In genomic region chr10:43748560-43748959, GRCh38 we compare ENCODE assay signal across 9 cellular contexts.
"Had no signal": no experiment of that assay in that cellular context is flagged by ENCODE, and none has a peak within 500 bp of the region (broad histone marks: within the 10 kb centered on the region; RNA-seq: fewer than 3 reads in every experiment).

No MANE protein-coding gene starts in this region.

- H3K4me3 Mint-ChIP-seq: H9, IgD-negative memory B cell had no signal

- H3K4me3 ChIP-seq: GM23248 had no signal

- H3K27ac ChIP-seq: GM23248, HL-60, KMS-11 had no signal

- H3K4me1 Mint-ChIP-seq: IgD-negative memory B cell had no signal

- H3K9me3 Mint-ChIP-seq: H9, IgD-negative memory B cell had no signal

- H3K27ac Mint-ChIP-seq: H9, IgD-negative memory B cell had no signal

- H3K27me3 Mint-ChIP-seq: IgD-negative memory B cell had no signal

- DNase-seq: GM23248, GOT3, H9, HCEC 1CT, KBM-7 had no signal

- ATAC-seq: HepG2 had no signal

- H3K36me3 Mint-ChIP-seq: IgD-negative memory B cell had no signal
